In genomic region chr3:125117631-125118191, GRCh38 we compare ENCODE assay signal across 19 cellular contexts.
"Had no signal": no experiment of that assay in that cellular context is flagged by ENCODE, and none has a peak within 500 bp of the region (broad histone marks: within the 10 kb centered on the region; RNA-seq: fewer than 3 reads in every experiment).

No MANE protein-coding gene starts in this region.

- H3K36me3 ChIP-seq: esophagus muscularis mucosa, stomach, upper lobe of left lung had no signal

- DNase-seq: activated CD4-positive, alpha-beta T cell treated with anti-CD3 and anti-CD28 coated beads for 36 hours; activated CD4-positive, alpha-beta T cell treated with anti-CD3 and anti-CD28 coated beads, Interleukin-2, amount 50 U/mL, for 48 hours; activated CD8-positive, alpha-beta memory T cell treated with anti-CD3 and anti-CD28 coated beads, Interleukin-2, amount 10 ng/mL, durations not matched to agents 7 days and 5 days; activated naive CD4-positive, alpha-beta T cell treated with Interleukin-2 at 50 U/mL for 16 hours; activated naive CD8-positive, alpha-beta T cell treated with anti-CD3 and anti-CD28 coated beads, Interleukin-2, amount 50 U/mL, for 24 hours; anterior cingulate cortex; cerebellar nuclear complex; cortex of kidney; stimulated activated CD4-positive, alpha-beta T cell treated with anti-CD3 and anti-CD28 coated beads, Interleukin-4, amount 100 ng/mL, for 24 hours; stomach had no signal

- H3K4me2 ChIP-seq: smooth muscle cell had no signal

- ATAC-seq: activated CD4-positive, alpha-beta T cell treated with anti-CD3 and anti-CD28 coated beads for 36 hours; activated CD8-positive, alpha-beta memory T cell treated with anti-CD3 and anti-CD28 coated beads, Interleukin-2, amount 10 ng/mL, durations not matched to agents 7 days and 5 days; activated naive CD8-positive, alpha-beta T cell treated with anti-CD3 and anti-CD28 coated beads, Interleukin-2, amount 50 U/mL, for 24 hours; sciatic nerve; stimulated activated effector memory CD8-positive, alpha-beta T cell treated with anti-CD3 and anti-CD28 coated beads, Interleukin-12 subunit alpha, Interleukin-12 subunit beta, amount 100 ng/mL, for 72 hours; WTC11 had no signal

- H3K27me3 ChIP-seq: esophagus muscularis mucosa, stomach, upper lobe of left lung had no signal

- H3K9ac ChIP-seq: parathyroid adenoma had no signal

- H3K27ac Mint-ChIP-seq: activated CD4-positive, alpha-beta T cell treated with anti-CD3 and anti-CD28 coated beads for 36 hours; activated CD8-positive, alpha-beta memory T cell treated with anti-CD3 and anti-CD28 coated beads, Interleukin-2, amount 10 ng/mL, durations not matched to agents 7 days and 5 days; activated naive CD8-positive, alpha-beta T cell treated with anti-CD3 and anti-CD28 coated beads, Interleukin-2, amount 50 U/mL, for 24 hours; activated T-helper 2 cell treated with anti-CD3 and anti-CD28 coated beads, Interferon-gamma antibody, Interleukin-2, Interleukin-4, amounts not matched to agents 10 μg/mL and 5 μg/mL and 100 μg/mL, durations not matched to agents 14 hours and 24 hours and 36 hours; stimulated activated effector memory CD8-positive, alpha-beta T cell treated with anti-CD3 and anti-CD28 coated beads, Interleukin-12 subunit alpha, Interleukin-12 subunit beta, amount 100 ng/mL, for 72 hours; WTC11 had no signal

- H3K36me3 Mint-ChIP-seq: stimulated activated effector memory CD8-positive, alpha-beta T cell treated with anti-CD3 and anti-CD28 coated beads, Interleukin-12 subunit alpha, Interleukin-12 subunit beta, amount 100 ng/mL, for 72 hours; WTC11 had no signal

- H3K4me3 ChIP-seq: esophagus muscularis mucosa, smooth muscle cell, stomach, upper lobe of left lung had no signal

- H3K79me2 ChIP-seq: parathyroid adenoma had no signal

- H3K9me3 ChIP-seq: esophagus muscularis mucosa, stomach, upper lobe of left lung had no signal

- H3K4me3 Mint-ChIP-seq: activated CD4-positive, alpha-beta T cell treated with anti-CD3 and anti-CD28 coated beads for 36 hours; activated CD8-positive, alpha-beta memory T cell treated with anti-CD3 and anti-CD28 coated beads, Interleukin-2, amount 10 ng/mL, durations not matched to agents 7 days and 5 days; activated naive CD8-positive, alpha-beta T cell treated with anti-CD3 and anti-CD28 coated beads, Interleukin-2, amount 50 U/mL, for 24 hours; stimulated activated effector memory CD8-positive, alpha-beta T cell treated with anti-CD3 and anti-CD28 coated beads, Interleukin-12 subunit alpha, Interleukin-12 subunit beta, amount 100 ng/mL, for 72 hours; WTC11 had no signal

- H3K9me3 Mint-ChIP-seq: activated naive CD8-positive, alpha-beta T cell treated with anti-CD3 and anti-CD28 coated beads, Interleukin-2, amount 50 U/mL, for 24 hours; activated T-helper 2 cell treated with anti-CD3 and anti-CD28 coated beads, Interferon-gamma antibody, Interleukin-2, Interleukin-4, amounts not matched to agents 10 μg/mL and 5 μg/mL and 100 μg/mL, durations not matched to agents 14 hours and 24 hours and 36 hours; nephron; stimulated activated effector memory CD8-positive, alpha-beta T cell treated with anti-CD3 and anti-CD28 coated beads, Interleukin-12 subunit alpha, Interleukin-12 subunit beta, amount 100 ng/mL, for 72 hours; WTC11 had no signal
